Comparison of ENCODE assay signal across 9 cellular contexts in the genomic region with DNA sequence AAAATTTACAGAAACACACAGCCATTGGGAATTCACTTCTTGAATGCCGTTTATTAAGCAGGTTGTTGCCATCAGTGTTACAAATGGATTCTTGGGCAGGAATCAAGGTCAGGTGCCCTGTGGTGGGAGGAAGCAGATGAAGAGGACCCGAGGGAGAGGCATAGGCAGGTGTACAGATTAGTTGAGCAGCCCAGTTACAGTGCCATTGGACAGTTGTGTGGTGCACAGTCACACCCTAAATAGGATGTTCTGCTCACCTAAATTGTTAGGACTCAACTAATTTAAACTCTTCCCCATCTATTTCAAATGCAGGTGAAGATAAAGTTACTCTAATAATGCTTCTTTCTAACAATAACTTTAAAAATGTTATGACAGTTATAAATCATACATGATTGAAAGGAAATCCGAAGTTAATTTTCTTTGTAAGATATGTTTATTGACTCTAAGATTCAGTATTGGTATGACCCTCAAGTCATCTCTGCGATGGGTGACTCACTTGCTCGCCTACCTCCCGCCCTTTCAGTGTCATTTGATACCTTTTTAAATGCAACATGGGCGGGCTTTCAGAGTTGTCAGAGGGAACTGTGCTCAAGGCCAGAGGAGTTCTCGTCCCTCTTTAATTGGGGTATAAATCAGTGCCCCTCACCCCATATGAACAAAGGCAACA. TPM values are rescaled to one million over a fixed set of nuclear protein-coding genes. Genes with fewer than 3 reads are reported as not detected.
DNase-seq lines count a peak whose midpoint lies in the region; ATAC-seq and TF ChIP-seq lines count a peak whose summit lies in the region.
"Had no signal": no experiment of that assay in that cellular context is flagged by ENCODE, and none has a peak within 500 bp of the region (broad histone marks: within the 10 kb centered on the region; RNA-seq: fewer than 3 reads in every experiment).

No MANE protein-coding gene starts in this region.

- CTCF ChIA-PET in OCI-LY7 (lab: Charles Lee; ENCODE audit: unreplicated experiment): no interaction called here

- H3K27me3 Mint-ChIP-seq in GM23338 (ENCODE audit: insufficient read depth, low read depth, poor library complexity): peaks cover 2% of the 10 kb centered on the region

- peaks cover 9% of the 10 kb centered on the region; the same call in 1 of the 3 replicates for H3K36me3 Mint-ChIP-seq in GM23338 (ENCODE audit: low read depth)

- no peak overlapping the region for H3K9ac ChIP-seq in skeletal muscle satellite cell (ENCODE audit: low read depth, low read length)

- H3K4me3 ChIP-seq in GM23338 (no peak overlapping the region), OCI-LY7 (ENCODE audit: low read depth, low read length, poor library complexity, severe bottlenecking) (peak overlapping the region; percentile 52), skeletal muscle satellite cell (ENCODE audit: low read length) (no peak overlapping the region), mucosa of descending colon (no peak overlapping the region)

- H3K9me2 ChIP-seq in GM23338 (ENCODE audit: insufficient read depth): no peaks in the 10 kb centered on the region
- no peaks in the 10 kb centered on the region for H3K9me2 ChIP-seq in OCI-LY7 (ENCODE audit: insufficient read depth, low read length)

- no peaks in the 10 kb centered on the region for H3K9me3 ChIP-seq in OCI-LY7 (ENCODE audit: low read length)
- no peaks in the 10 kb centered on the region for H3K9me3 ChIP-seq in skeletal muscle satellite cell (replicated peaks; ENCODE audit: low read length)
- H3K9me3 ChIP-seq in mucosa of descending colon: no peaks in the 10 kb centered on the region

- peak overlapping the region; percentile 10; the same call in 1 of the 3 replicates for H3K4me3 Mint-ChIP-seq in GM23338

- DNase-seq in GM23338 (ENCODE audit: low spot score) (peak; percentile 81), OCI-LY7 (ENCODE audit: low spot score) (peak; percentile 78), fibroblast of peridontal ligament (ENCODE audit: extremely low read depth) (peak; percentile 74), MV-4-11 (lab: John Stamatoyannopoulos, UW) (no peak), ecto neural progenitor cell (ENCODE audit: low spot score) (no peak), mucosa of descending colon (no peak), HUDEP-2 (lab: John Stamatoyannopoulos, UW; ENCODE audit: unreplicated experiment in 76 of 76) (no peak)
- DNase-seq: NCI-H1694 treated with DMSO at 0.1 percent for 48 hours had no signal

- no peaks in the 10 kb centered on the region for H3K9me3 Mint-ChIP-seq in GM23338

- peak overlapping the region; percentile 60; the same call in 1 of the 2 replicates for H3K27ac ChIP-seq in GM23338 (ENCODE audit: low read depth)
- H3K27ac ChIP-seq in OCI-LY7 (ENCODE audit: low read depth, low read length, poor library complexity, severe bottlenecking): peak overlapping the region; percentile 92

- peak overlapping the region; percentile 30 for H3K4me2 ChIP-seq in GM23338
- H3K4me2 ChIP-seq in OCI-LY7 (ENCODE audit: low read length): peak overlapping the region; percentile 70
- peak overlapping the region; percentile 13 for H3K4me2 ChIP-seq in skeletal muscle satellite cell (ENCODE audit: low read length)

- peak; percentile 95 for ATAC-seq in GM23338
- no peak for ATAC-seq in mucosa of descending colon

- H4K20me1 ChIP-seq in GM23338 (replicated peaks; ENCODE audit: insufficient read depth) (no peaks in the 10 kb centered on the region), OCI-LY7 (ENCODE audit: insufficient read depth, low read length) (no peaks in the 10 kb centered on the region)

- POLR2A ChIA-PET in OCI-LY7 (lab: Charles Lee): interaction anchor here (0.5 to 2.6 kb wide), 5 partner anchors 13 to 166 kb away, joined by 3 to 15 read pairs (median 3); no protein-coding TSS in a partner anchor

- H3F3A ChIP-seq in GM23338 (replicated peaks; ENCODE audit: low read depth): no peaks in the 10 kb centered on the region

- H3K27me3 ChIP-seq in GM23338 (ENCODE audit: insufficient read depth) (no peaks in the 10 kb centered on the region), skeletal muscle satellite cell (ENCODE audit: control insufficient read depth, insufficient read depth, low read length) (no peaks in the 10 kb centered on the region)

- peak overlapping the region; percentile 89 for H3K27ac Mint-ChIP-seq in GM23338

- peaks cover 20% of the 10 kb centered on the region for H3K4me1 ChIP-seq in GM23338 (ENCODE audit: insufficient read depth)
- H3K4me1 ChIP-seq in OCI-LY7 (ENCODE audit: insufficient read depth, low read length, poor library complexity, severe bottlenecking): peaks cover 54% of the 10 kb centered on the region
- peaks cover 40% of the 10 kb centered on the region for H3K4me1 ChIP-seq in skeletal muscle satellite cell (ENCODE audit: control insufficient read depth, insufficient read depth, low read length)
- H3K4me1 ChIP-seq in mucosa of descending colon (ENCODE audit: low read depth): no peaks in the 10 kb centered on the region

- no peaks in the 10 kb centered on the region for H3K36me3 ChIP-seq in GM23338 (ENCODE audit: insufficient read depth)
- no peaks in the 10 kb centered on the region for H3K36me3 ChIP-seq in OCI-LY7 (ENCODE audit: insufficient read depth, low read length)
- H3K36me3 ChIP-seq in skeletal muscle satellite cell (ENCODE audit: insufficient read depth, low read length): no peaks in the 10 kb centered on the region
- no peaks in the 10 kb centered on the region for H3K36me3 ChIP-seq in mucosa of descending colon (ENCODE audit: low read depth)

- BruUV-seq in OCI-LY7 (replicated peaks; lab: Mats Ljungman, UMichigan): no TSS peak

- intact Hi-C loops in OCI-LY7 (cut with micrococcal nuclease; ENCODE audit: unreplicated experiment): loop anchor here (2.0 to 5.0 kb wide), 4 partner anchors 72 to 387 kb away; partner anchors contain the start of gene NT5DC1
- intact Hi-C loops in mucosa of descending colon (cut with DNase I, micrococcal nuclease): no loop called here

- no peak for TF ChIP-seq CTCF in GM23338 (conservative IDR thresholded peaks at IDR 0.05; ENCODE audit: low read depth in 2 of 2)
- TF ChIP-seq CTCF in OCI-LY7 (conservative IDR thresholded peaks at IDR 0.05; ENCODE audit: low read length): no peak
- TF ChIP-seq CTCF in mucosa of descending colon (IDR thresholded peaks at IDR 0.05): no peak

- H3K4me1 Mint-ChIP-seq in GM23338: peaks cover 46% of the 10 kb centered on the region

- H2AFZ ChIP-seq in GM23338 (no peak overlapping the region), OCI-LY7 (ENCODE audit: low read length) (peak overlapping the region; percentile 71; the same call in 1 of the 2 replicates)

- H3K79me2 ChIP-seq in GM23338 (replicated peaks; ENCODE audit: insufficient read depth) (peaks cover 46% of the 10 kb centered on the region), OCI-LY7 (ENCODE audit: insufficient read depth, low read depth, low read length) (no peaks in the 10 kb centered on the region)

TF ChIP-seq in GM23338, 12 proteins besides CTCF, POLR2A, EP300 and RAD21 (continues in another document):
- TF ChIP-seq ZNF331 (CRISPR knock-in tag; IDR thresholded peaks at IDR 0.05; ENCODE audit: low read depth) (no peak), EZH2phosphoT487 (IDR thresholded peaks at IDR 0.05; ENCODE audit: unreplicated experiment) (no peak), EZH2 (IDR thresholded peaks at IDR 0.05; ENCODE audit: low read depth, unreplicated experiment) (no peak)
- TF ChIP-seq, protein P1, sequence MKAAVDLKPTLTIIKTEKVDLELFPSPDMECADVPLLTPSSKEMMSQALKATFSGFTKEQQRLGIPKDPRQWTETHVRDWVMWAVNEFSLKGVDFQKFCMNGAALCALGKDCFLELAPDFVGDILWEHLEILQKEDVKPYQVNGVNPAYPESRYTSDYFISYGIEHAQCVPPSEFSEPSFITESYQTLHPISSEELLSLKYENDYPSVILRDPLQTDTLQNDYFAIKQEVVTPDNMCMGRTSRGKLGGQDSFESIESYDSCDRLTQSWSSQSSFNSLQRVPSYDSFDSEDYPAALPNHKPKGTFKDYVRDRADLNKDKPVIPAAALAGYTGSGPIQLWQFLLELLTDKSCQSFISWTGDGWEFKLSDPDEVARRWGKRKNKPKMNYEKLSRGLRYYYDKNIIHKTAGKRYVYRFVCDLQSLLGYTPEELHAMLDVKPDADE (IDR thresholded peaks at IDR 0.05): no peak
- TF ChIP-seq, protein P2, sequence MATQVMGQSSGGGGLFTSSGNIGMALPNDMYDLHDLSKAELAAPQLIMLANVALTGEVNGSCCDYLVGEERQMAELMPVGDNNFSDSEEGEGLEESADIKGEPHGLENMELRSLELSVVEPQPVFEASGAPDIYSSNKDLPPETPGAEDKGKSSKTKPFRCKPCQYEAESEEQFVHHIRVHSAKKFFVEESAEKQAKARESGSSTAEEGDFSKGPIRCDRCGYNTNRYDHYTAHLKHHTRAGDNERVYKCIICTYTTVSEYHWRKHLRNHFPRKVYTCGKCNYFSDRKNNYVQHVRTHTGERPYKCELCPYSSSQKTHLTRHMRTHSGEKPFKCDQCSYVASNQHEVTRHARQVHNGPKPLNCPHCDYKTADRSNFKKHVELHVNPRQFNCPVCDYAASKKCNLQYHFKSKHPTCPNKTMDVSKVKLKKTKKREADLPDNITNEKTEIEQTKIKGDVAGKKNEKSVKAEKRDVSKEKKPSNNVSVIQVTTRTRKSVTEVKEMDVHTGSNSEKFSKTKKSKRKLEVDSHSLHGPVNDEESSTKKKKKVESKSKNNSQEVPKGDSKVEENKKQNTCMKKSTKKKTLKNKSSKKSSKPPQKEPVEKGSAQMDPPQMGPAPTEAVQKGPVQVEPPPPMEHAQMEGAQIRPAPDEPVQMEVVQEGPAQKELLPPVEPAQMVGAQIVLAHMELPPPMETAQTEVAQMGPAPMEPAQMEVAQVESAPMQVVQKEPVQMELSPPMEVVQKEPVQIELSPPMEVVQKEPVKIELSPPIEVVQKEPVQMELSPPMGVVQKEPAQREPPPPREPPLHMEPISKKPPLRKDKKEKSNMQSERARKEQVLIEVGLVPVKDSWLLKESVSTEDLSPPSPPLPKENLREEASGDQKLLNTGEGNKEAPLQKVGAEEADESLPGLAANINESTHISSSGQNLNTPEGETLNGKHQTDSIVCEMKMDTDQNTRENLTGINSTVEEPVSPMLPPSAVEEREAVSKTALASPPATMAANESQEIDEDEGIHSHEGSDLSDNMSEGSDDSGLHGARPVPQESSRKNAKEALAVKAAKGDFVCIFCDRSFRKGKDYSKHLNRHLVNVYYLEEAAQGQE (IDR thresholded peaks at IDR 0.05; ENCODE audit: unreplicated experiment): no peak

RNA-seq across cellular contexts. Expression of gene DSE, which starts 35.0 kb away (rescaled TPM):
- total RNA-seq in GM23338 (2014; rRNA removed; shearing (Covaris generic)): 41.5 and 45.2 TPM in 2 replicates
- polyA plus RNA-seq in GM23338 (2016; fragmentation: Nextera tagmentation; extraction: Ambion mirVana): 16.8 and 18.8 TPM in 2 replicates
- total RNA-seq in OCI-LY7 (2014; rRNA removed; shearing (Covaris generic)): 3.9 and 5.3 TPM in 2 replicates
- total RNA-seq in OCI-LY7 (2022) (6.2 and 7.6 TPM in 2 replicates), mucosa of descending colon (10 to 100 TPM in 2 of 3 donors, 1 to 10 TPM in 1; 6.3 to 23.8 (median 14.4) TPM)
- 24.7 and 34.0 TPM in 2 replicates for total RNA-seq in skeletal muscle satellite cell (2012; rRNA removed)

RNA-seq across cellular contexts. Expression of gene CALHM6, which starts 55.4 kb away (rescaled TPM):
- 0.27 and 1.6 TPM in 2 replicates for total RNA-seq in GM23338 (2014; rRNA removed; shearing (Covaris generic))
- polyA plus RNA-seq in GM23338 (2016; fragmentation: Nextera tagmentation; extraction: Ambion mirVana): 1.2 and 2.6 TPM in 2 replicates
- not detected in 2 replicates for total RNA-seq in OCI-LY7 (2014; rRNA removed; shearing (Covaris generic))
- 0.79 and 1.8 TPM in 2 replicates for total RNA-seq in OCI-LY7 (2022)
- 0.25 and 4.2 TPM in 2 replicates for total RNA-seq in skeletal muscle satellite cell (2012; rRNA removed)
- total RNA-seq in mucosa of descending colon: 1 to 10 TPM in 2 of 3 donors, not detected in 1; 4.2 to 5.6 TPM

Comparison
In these comparisons a context has a peak if more than half of its experiments do, and no peak if none do; other contexts are left out.
1. DNase-seq: peak in GM23338 (single experiment), OCI-LY7 (single experiment) and fibroblast of peridontal ligament (single experiment); none in MV-4-11 (single experiment), ecto neural progenitor cell (single experiment), mucosa of descending colon (0 of 3) and HUDEP-2 (0 of 76).
2. H3K4me2 ChIP-seq: peak in every context shown above with its lines; median percentile 70 in OCI-LY7; 30 in GM23338; 13 in skeletal muscle satellite cell.